In genomic region chr10:23096814-23097549, GRCh38 we compare ENCODE assay signal across 8 cellular contexts. TPM values are rescaled to one million over a fixed set of nuclear protein-coding genes. Genes with fewer than 3 reads are reported as not detected.
DNase-seq lines count a peak whose midpoint lies in the region; ATAC-seq and TF ChIP-seq lines count a peak whose summit lies in the region.

No MANE protein-coding gene starts in this region.

- intact Hi-C loops in breast epithelium (cut with DNase I; ENCODE audit: low total_unique reads): no loop called here

- DNase-seq in DMS79 (lab: John Stamatoyannopoulos, UW): peak; percentile 40
- DNase-seq in NB4 (ENCODE audit: low read depth): peak; percentile 30
- DNase-seq in breast epithelium (ENCODE audit: low spot score in 2 of 2): peak in 1 of 2 donors; percentile 22
- DNase-seq in mucosa of gallbladder (ENCODE audit: low spot score): peak; percentile 21
- no peak for DNase-seq in NCI-H82 treated with DMSO at 0.1 percent for 48 hours (lab: John Stamatoyannopoulos, UW; ENCODE audit: unreplicated experiment)
- no peak for DNase-seq in epidermal melanocyte (ENCODE audit: insufficient read length, low spot score)
- DNase-seq in DMS114 treated with DMSO at 0.1 percent for 48 hours (lab: John Stamatoyannopoulos, UW; ENCODE audit: unreplicated experiment): no peak

- no peak for TF ChIP-seq CTCF in NB4 (IDR thresholded peaks at IDR 0.05; ENCODE audit: low read depth, low read length)
- TF ChIP-seq CTCF in breast epithelium (IDR thresholded peaks at IDR 0.05): no peak

- TF ChIP-seq POLR2A in NB4 (IDR thresholded peaks at IDR 0.05; ENCODE audit: extremely low read depth, insufficient read length): no peak
- TF ChIP-seq POLR2A in breast epithelium (IDR thresholded peaks at IDR 0.05): no peak

- peak overlapping the region; percentile 69 for H3K4me3 ChIP-seq in NB4 (ENCODE audit: low read depth, low read length)
- H3K4me3 ChIP-seq in breast epithelium: peak overlapping the region; percentile 78 to 85 (median 79)

- peaks cover 0 to 4% of the 10 kb centered on the region in 2 donors for H3K4me1 ChIP-seq in breast epithelium

- no peaks in the 10 kb centered on the region for H3K27me3 ChIP-seq in breast epithelium

- H3K36me3 ChIP-seq in breast epithelium: no peaks in the 10 kb centered on the region

- H3K9me3 ChIP-seq in breast epithelium: peaks cover 4 to 7% of the 10 kb centered on the region in 2 donors

- no peak for ATAC-seq in GM21367 (IDR thresholded peaks at IDR 0.05; ENCODE audit: unreplicated experiment)

- peak overlapping the region; percentile 97 for H3K27ac ChIP-seq in breast epithelium

RNA-seq across cellular contexts. Expression of gene MSRB2, which starts 1.6 kb away (rescaled TPM):
- total RNA-seq in breast epithelium (10 to 100 TPM; 19.0 to 31.5 (median 24.9) TPM), mucosa of gallbladder (45.5 TPM)

Comparison
In these comparisons a context has a peak if more than half of its experiments do, and no peak if none do; other contexts are left out.
1. DNase-seq: peak in DMS79 (single experiment), NB4 (single experiment) and mucosa of gallbladder (single experiment); none in NCI-H82 treated with DMSO at 0.1 percent for 48 hours (single experiment), epidermal melanocyte (single experiment) and DMS114 treated with DMSO at 0.1 percent for 48 hours (single experiment).